1 cellular context compared by ENCODE assay signal in genomic region chr11:46593550-46594382, GRCh38.
TF ChIP-seq lines count a peak whose summit lies in the region.

AMBRA1 (minus strand) TSS chr11:46594023; CDS start chr11:46548380, 45,643 bp downstream.

TF ChIP-seq in K562, 482 proteins besides CTCF, POLR2A, EP300 and RAD21 (continued from another document and continues in another):
- TF ChIP-seq ZKSCAN8 (CRISPR knock-in tag; IDR thresholded peaks at IDR 0.05) (no peak), MAZ (CRISPR knock-in tag; conservative IDR thresholded peaks at IDR 0.05 in 1 of 2, IDR thresholded peaks at IDR 0.05 in 1 of 2) (peak in 1 of 2 experiments; percentile 60), ZFP1 (CRISPR knock-in tag; IDR thresholded peaks at IDR 0.05) (no peak), ZNF274 (IDR thresholded peaks at IDR 0.05; ENCODE audit: borderline replicate concordance, low read depth, low read length) (no peak), ZHX1 (conservative IDR thresholded peaks at IDR 0.05; ENCODE audit: low read length) (no peak), SP2 (IDR thresholded peaks at IDR 0.05; ENCODE audit: extremely low read depth, low read depth, low read length, poor library complexity, severe bottlenecking) (no peak), MYBL2 (IDR thresholded peaks at IDR 0.05; ENCODE audit: low read depth) (no peak), MYBL2 (CRISPR knock-in tag; IDR thresholded peaks at IDR 0.05; ENCODE audit: borderline replicate concordance) (no peak), RFX5 (IDR thresholded peaks at IDR 0.05; ENCODE audit: low read depth, low read length) (no peak), TEAD2 (tag; IDR thresholded peaks at IDR 0.05) (no peak; the same call in 1 of the 2 replicates), CBX2 (IDR thresholded peaks at IDR 0.05; ENCODE audit: insufficient read depth, low read length, poor library complexity, severe bottlenecking) (no peak), XRCC3 (IDR thresholded peaks at IDR 0.05) (no peak), ZNF175 (CRISPR knock-in tag; IDR thresholded peaks at IDR 0.05; ENCODE audit: low read depth) (peak; percentile 78), FOXO4 (CRISPR knock-in tag; IDR thresholded peaks at IDR 0.05) (no peak), ARID4B (CRISPR knock-in tag; IDR thresholded peaks at IDR 0.05) (peak; percentile 83), PCBP2 (IDR thresholded peaks at IDR 0.05; ENCODE audit: low read depth, low read length, poor library complexity, severe bottlenecking) (no peak), JUND (IDR thresholded peaks at IDR 0.05; ENCODE audit: borderline replicate concordance, low read depth, low read length) (peak; percentile 85), JUND (tag; IDR thresholded peaks at IDR 0.05; ENCODE audit: borderline replicate concordance, low read depth, low read length) (no peak; the same call in 2 of the 3 replicates), CBX5 (IDR thresholded peaks at IDR 0.05; ENCODE audit: borderline replicate concordance, low read depth) (no peak), ASH1L (IDR thresholded peaks at IDR 0.05; ENCODE audit: borderline replicate concordance, low read depth, partially characterized antibody) (no peak), ADNP (tag; IDR thresholded peaks at IDR 0.05) (no peak), STAT5B (CRISPR knock-in tag; IDR thresholded peaks at IDR 0.05) (no peak), ZNF407 (IDR thresholded peaks at IDR 0.05; ENCODE audit: low read depth) (no peak), ZNF217 (CRISPR knock-in tag; IDR thresholded peaks at IDR 0.05) (no peak), MBD2 (IDR thresholded peaks at IDR 0.05; ENCODE audit: borderline replicate concordance, low read depth) (peak; percentile 60; the same call in 1 of the 2 replicates), SRSF9 (IDR thresholded peaks at IDR 0.05; ENCODE audit: borderline replicate concordance, low read depth, low read length) (no peak), BRD4 (IDR thresholded peaks at IDR 0.05) (peak; percentile 68; the same call in 1 of the 2 replicates), ELF1 (tag; IDR thresholded peaks at IDR 0.05) (no peak), TAF15 (IDR thresholded peaks at IDR 0.05; ENCODE audit: low read depth, low read length) (no peak), ZNF764 (CRISPR knock-in tag; IDR thresholded peaks at IDR 0.05; ENCODE audit: low read depth) (no peak), MYC (IDR thresholded peaks at IDR 0.05; ENCODE audit: low read depth, low read length) (peak; percentile 77), MYC (CRISPR knock-in tag; IDR thresholded peaks at IDR 0.05; ENCODE audit: borderline replicate concordance, low read depth) (no peak), FOXK2 (conservative IDR thresholded peaks at IDR 0.05 in 1 of 2, IDR thresholded peaks at IDR 0.05 in 1 of 2; ENCODE audit: low read depth in 2 of 2) (peak; percentile 96 to 97), PRDM10 (IDR thresholded peaks at IDR 0.05; ENCODE audit: partially characterized antibody) (no peak), CBX8 (IDR thresholded peaks at IDR 0.05; ENCODE audit: borderline replicate concordance, extremely low read depth, low read depth, low read length, poor library complexity, severe bottlenecking) (no peak), GMEB1 (CRISPR knock-in tag; IDR thresholded peaks at IDR 0.05) (no peak), MED1 (CRISPR knock-in tag; IDR thresholded peaks at IDR 0.05; ENCODE audit: borderline replicate concordance) (no peak), SMAD3 (CRISPR knock-in tag; conservative IDR thresholded peaks at IDR 0.05) (0 out of 2 replicates have a peak, but pooled peaks have one; percentile 23)
